In genomic region chr11:2792376-2793250, GRCh38 we compare ENCODE assay signal across 10 cellular contexts.
DNase-seq lines count a peak whose midpoint lies in the region; ATAC-seq and TF ChIP-seq lines count a peak whose summit lies in the region.
"Had no signal": no experiment of that assay in that cellular context is flagged by ENCODE, and none has a peak within 500 bp of the region (broad histone marks: within the 10 kb centered on the region; RNA-seq: fewer than 3 reads in every experiment).

No MANE protein-coding gene starts in this region.

- H3K27me3 Mint-ChIP-seq in activated naive CD4-positive, alpha-beta T cell treated with anti-CD3 and anti-CD28 coated beads, Interleukin-2, amount 10 ng/mL, durations not matched to agents 7 days and 5 days = peaks cover 20% of the 10 kb centered on the region
- peaks cover 0 to 3% (median 0%) of the 10 kb centered on the region in 5 donors for H3K27me3 Mint-ChIP-seq in naive thymus-derived CD4-positive, alpha-beta T cell

- H3K36me3 ChIP-seq in naive thymus-derived CD4-positive, alpha-beta T cell (ENCODE audit: control insufficient read depth in 2 of 3, insufficient read depth in 3 of 3, low read length in 3 of 3) = no peaks in the 10 kb centered on the region

- H3K4me3 Mint-ChIP-seq in activated naive CD4-positive, alpha-beta T cell treated with anti-CD3 and anti-CD28 coated beads, Interleukin-2, amount 10 ng/mL, durations not matched to agents 7 days and 5 days = peak overlapping the region; percentile 51
- peak overlapping the region in 7 of 10 donors; percentile 41 to 81 (median 75) for H3K4me3 Mint-ChIP-seq in naive thymus-derived CD4-positive, alpha-beta T cell

- H3K4me1 Mint-ChIP-seq in activated naive CD4-positive, alpha-beta T cell treated with anti-CD3 and anti-CD28 coated beads, Interleukin-2, amount 10 ng/mL, durations not matched to agents 7 days and 5 days = peaks cover 3% of the 10 kb centered on the region
- peaks cover 0 to 9% (median 5%) of the 10 kb centered on the region in 7 donors for H3K4me1 Mint-ChIP-seq in naive thymus-derived CD4-positive, alpha-beta T cell

- peaks cover 0 to 40% (median 7%) of the 10 kb centered on the region in 45 donors for H3K27me3 ChIP-seq in dorsolateral prefrontal cortex
- no peaks in the 10 kb centered on the region for H3K27me3 ChIP-seq in naive thymus-derived CD4-positive, alpha-beta T cell (ENCODE audit: control insufficient read depth in 2 of 2, insufficient read depth in 2 of 2, low read length in 2 of 2)

- no peak overlapping the region for H3K4me3 ChIP-seq in dorsolateral prefrontal cortex
- H3K4me3 ChIP-seq in naive thymus-derived CD4-positive, alpha-beta T cell (ENCODE audit: low read length) = peak overlapping the region; percentile 55

- no peak for TF ChIP-seq CTCF in dorsolateral prefrontal cortex (IDR thresholded peaks at IDR 0.05 in 54 of 56, conservative IDR thresholded peaks at IDR 0.05 in 2 of 56; ENCODE audit: low read depth in 1 of 56, partially characterized antibody in 56 of 56)

- POLR2A ChIA-PET in naive thymus-derived CD4-positive, alpha-beta T cell (lab: Charles Lee) = no interaction called here

- no peaks in the 10 kb centered on the region for H3K4me1 ChIP-seq in naive thymus-derived CD4-positive, alpha-beta T cell (ENCODE audit: control insufficient read depth in 2 of 2, insufficient read depth in 2 of 2, low read length in 2 of 2)

- H3K27ac Mint-ChIP-seq in activated naive CD4-positive, alpha-beta T cell treated with anti-CD3 and anti-CD28 coated beads, Interleukin-2, amount 10 ng/mL, durations not matched to agents 7 days and 5 days = no peak overlapping the region
- H3K27ac Mint-ChIP-seq in naive thymus-derived CD4-positive, alpha-beta T cell = peak overlapping the region in 2 of 9 donors; percentile 58 to 72

- no peaks in the 10 kb centered on the region for H3K9me3 Mint-ChIP-seq in activated naive CD4-positive, alpha-beta T cell treated with anti-CD3 and anti-CD28 coated beads, Interleukin-2, amount 10 ng/mL, durations not matched to agents 7 days and 5 days
- H3K9me3 Mint-ChIP-seq in naive thymus-derived CD4-positive, alpha-beta T cell = peaks cover 0 to 2% (median 0%) of the 10 kb centered on the region in 11 donors

- no peaks in the 10 kb centered on the region for H3K9me3 ChIP-seq in naive thymus-derived CD4-positive, alpha-beta T cell (ENCODE audit: control insufficient read depth in 2 of 3, low read length in 3 of 3)

- no peak for ATAC-seq in naive thymus-derived CD4-positive, alpha-beta T cell
- ATAC-seq in GM21528 (IDR thresholded peaks at IDR 0.05; ENCODE audit: low FRiP score, unreplicated experiment) = no peak

- no peak overlapping the region for H3K27ac ChIP-seq in dorsolateral prefrontal cortex
- no peak overlapping the region for H3K27ac ChIP-seq in naive thymus-derived CD4-positive, alpha-beta T cell (ENCODE audit: low read depth, low read length)

- peak; percentile 17 for DNase-seq in activated naive CD4-positive, alpha-beta T cell treated with anti-CD3 and anti-CD28 coated beads, Interleukin-2, amount 10 ng/mL, durations not matched to agents 7 days and 5 days
- DNase-seq in activated naive CD4-positive, alpha-beta T cell (lab: John Stamatoyannopoulos, UW) = no peak
- DNase-seq in dorsolateral prefrontal cortex (peak in 6 of 10 donors; percentile 1 to 38 (median 24)), ureter (ENCODE audit: low spot score) (peak; percentile 45), MV-4-11 (lab: John Stamatoyannopoulos, UW) (no peak), SIG-M5 (lab: John Stamatoyannopoulos, UW) (no peak)
- no peak for DNase-seq in naive thymus-derived CD4-positive, alpha-beta T cell
- DNase-seq: effector memory CD4-positive, alpha-beta T cell; NCI-H1105 had no signal

- CTCF ChIA-PET in activated naive CD4-positive, alpha-beta T cell treated with anti-CD3 and anti-CD28 coated beads, Interleukin-2, amount 10 ng/mL, durations not matched to agents 7 days and 5 days (lab: Charles Lee) = no interaction called here
- CTCF ChIA-PET in naive thymus-derived CD4-positive, alpha-beta T cell (lab: Charles Lee) = no interaction called here

- H3K36me3 Mint-ChIP-seq in activated naive CD4-positive, alpha-beta T cell treated with anti-CD3 and anti-CD28 coated beads, Interleukin-2, amount 10 ng/mL, durations not matched to agents 7 days and 5 days = no peaks in the 10 kb centered on the region
- H3K36me3 Mint-ChIP-seq in naive thymus-derived CD4-positive, alpha-beta T cell = peaks cover 0 to 23% (median 0%) of the 10 kb centered on the region in 5 donors

- intact Hi-C loops in dorsolateral prefrontal cortex (cut with DNase I) = no loop called here
- intact Hi-C loops in naive thymus-derived CD4-positive, alpha-beta T cell (cut with micrococcal nuclease) = no loop called here

Comparison
In these comparisons a context has a peak if more than half of its experiments do, and no peak if none do; other contexts are left out.
1. DNase-seq: peak in activated naive CD4-positive, alpha-beta T cell treated with anti-CD3 and anti-CD28 coated beads, Interleukin-2, amount 10 ng/mL, durations not matched to agents 7 days and 5 days (single experiment), dorsolateral prefrontal cortex (6 of 10) and ureter (single experiment); none in activated naive CD4-positive, alpha-beta T cell (0 of 4), naive thymus-derived CD4-positive, alpha-beta T cell (0 of 9), MV-4-11 (single experiment) and SIG-M5 (single experiment).